1 cellular context compared by ENCODE assay signal in genomic region chr15:90306560-90306959, GRCh38.
TF ChIP-seq lines count a peak whose summit lies in the region.

No MANE protein-coding gene starts in this region.

TF ChIP-seq in GM12878, 131 proteins besides CTCF, POLR2A, EP300 and RAD21:
- TF ChIP-seq SREBF1 (IDR thresholded peaks at IDR 0.05; ENCODE audit: low read length) = no peak
- no peak for TF ChIP-seq ZBTB33 (IDR thresholded peaks at IDR 0.05)
- peak; percentile 66 for TF ChIP-seq JUNB (IDR thresholded peaks at IDR 0.05)
- peak; percentile 63 for TF ChIP-seq EED (IDR thresholded peaks at IDR 0.05; ENCODE audit: low read depth)
- no peak for TF ChIP-seq MXI1 (IDR thresholded peaks at IDR 0.05; ENCODE audit: low read depth, low read length)
- TF ChIP-seq SPI1 (IDR thresholded peaks at IDR 0.05; ENCODE audit: borderline replicate concordance, insufficient read depth, low read depth, low read length) = peak; percentile 61; the same call in 1 of the 2 replicates
- 0 out of 2 replicates have a peak, but pooled peaks have one; percentile 62 for TF ChIP-seq CBFB (IDR thresholded peaks at IDR 0.05; ENCODE audit: low read depth)
- peak; percentile 52; the same call in 1 of the 2 replicates for TF ChIP-seq NBN (IDR thresholded peaks at IDR 0.05)
- peak; percentile 50; the same call in 1 of the 2 replicates for TF ChIP-seq MTA2 (IDR thresholded peaks at IDR 0.05; ENCODE audit: low read depth)
- peak; percentile 61; the same call in 1 of the 2 replicates for TF ChIP-seq BCL11A (IDR thresholded peaks at IDR 0.05; ENCODE audit: low read depth, low read length)
- 0 out of 2 replicates have a peak, but pooled peaks have one; percentile 11 for TF ChIP-seq TCF7 (IDR thresholded peaks at IDR 0.05; ENCODE audit: borderline replicate concordance)
- TF ChIP-seq ZBTB11 (CRISPR knock-in tag; IDR thresholded peaks at IDR 0.05) = no peak
- peak; percentile 61; the same call in 1 of the 2 replicates for TF ChIP-seq NR2F1 (conservative IDR thresholded peaks at IDR 0.05)
- 0 out of 2 replicates have a peak, but pooled peaks have one; percentile 14 for TF ChIP-seq MEF2A (IDR thresholded peaks at IDR 0.05; ENCODE audit: insufficient read depth, low read depth, low read length)
- peak; percentile 61; the same call in 1 of the 2 replicates for TF ChIP-seq FOXM1 (IDR thresholded peaks at IDR 0.05; ENCODE audit: low read depth, low read length)
- peak; percentile 81 for TF ChIP-seq RUNX3 (IDR thresholded peaks at IDR 0.05; ENCODE audit: low read length)
- TF ChIP-seq ATF7 (IDR thresholded peaks at IDR 0.05; ENCODE audit: low read depth) = peak; percentile 52; the same call in 1 of the 2 replicates
- TF ChIP-seq POU2F2 (IDR thresholded peaks at IDR 0.05; ENCODE audit: borderline replicate concordance, low read depth, low read length) = peak; percentile 26; the same call in 1 of the 3 replicates
- TF ChIP-seq SMC3 (IDR thresholded peaks at IDR 0.05; ENCODE audit: borderline replicate concordance, low read length) = 0 out of 2 replicates have a peak, but pooled peaks have one; percentile 3
- TF ChIP-seq NFIC (IDR thresholded peaks at IDR 0.05; ENCODE audit: low read depth, low read length) = peak; percentile 75
- TF ChIP-seq MEF2B (IDR thresholded peaks at IDR 0.05; ENCODE audit: partially characterized antibody, poor library complexity, severe bottlenecking) = no peak
- TF ChIP-seq TAF1 (IDR thresholded peaks at IDR 0.05; ENCODE audit: borderline replicate concordance, low read depth, low read length) = 0 out of 2 replicates have a peak, but pooled peaks have one; percentile 37
- TF ChIP-seq SRF (IDR thresholded peaks at IDR 0.05; ENCODE audit: low read depth in 2 of 2, low read length in 2 of 2) = no peak
- TF ChIP-seq USF2 (IDR thresholded peaks at IDR 0.05; ENCODE audit: borderline replicate concordance, low read depth, low read length) = no peak
- peak; percentile 48; the same call in 1 of the 2 replicates for TF ChIP-seq RELB (IDR thresholded peaks at IDR 0.05; ENCODE audit: low read depth)
- TF ChIP-seq PRDM15 (CRISPR knock-in tag; IDR thresholded peaks at IDR 0.05) = no peak
- no peak for TF ChIP-seq NR2C2 (IDR thresholded peaks at IDR 0.05; ENCODE audit: borderline replicate concordance, control insufficient read depth, insufficient read length, low read depth)
- peak; percentile 34; the same call in 1 of the 2 replicates for TF ChIP-seq CREB1 (IDR thresholded peaks at IDR 0.05; ENCODE audit: low read depth)
- TF ChIP-seq RFX5 (IDR thresholded peaks at IDR 0.05; ENCODE audit: low read depth, low read length) = no peak
- TF ChIP-seq BHLHE40 (IDR thresholded peaks at IDR 0.05; ENCODE audit: borderline replicate concordance in 1 of 2, low read depth in 2 of 2, low read length in 1 of 2) = peak in 1 of 2 experiments; percentile 11; a peak in 1 of 4 replicates
- peak; percentile 47; the same call in 1 of the 2 replicates for TF ChIP-seq DPF2 (IDR thresholded peaks at IDR 0.05)
- peak; percentile 66 for TF ChIP-seq CREM (IDR thresholded peaks at IDR 0.05; ENCODE audit: low read depth)
- 0 out of 2 replicates have a peak, but pooled peaks have one; percentile 6 for TF ChIP-seq TCF3 (IDR thresholded peaks at IDR 0.05; ENCODE audit: borderline replicate concordance, insufficient read depth, low read depth, low read length)
- peak; percentile 58 for TF ChIP-seq IKZF1 (conservative IDR thresholded peaks at IDR 0.05)
- peak in 1 of 2 experiments; percentile 45; a peak in 1 of 3 replicates for TF ChIP-seq EGR1 (IDR thresholded peaks at IDR 0.05; ENCODE audit: borderline replicate concordance in 1 of 2, low read depth in 2 of 2, low read length in 2 of 2)
- 0 out of 2 replicates have a peak, but pooled peaks have one; percentile 34 for TF ChIP-seq ZBED1 (IDR thresholded peaks at IDR 0.05; ENCODE audit: borderline replicate concordance)
- peak; percentile 52; the same call in 1 of the 2 replicates for TF ChIP-seq YY1 (IDR thresholded peaks at IDR 0.05; ENCODE audit: low read depth, low read length)
- TF ChIP-seq SKIL (IDR thresholded peaks at IDR 0.05; ENCODE audit: low read depth, poor library complexity, severe bottlenecking) = peak; percentile 15
- peak; percentile 48 to 53; a peak in 2 of 4 replicates for TF ChIP-seq IKZF2 (IDR thresholded peaks at IDR 0.05)
- TF ChIP-seq MLLT1 (IDR thresholded peaks at IDR 0.05) = 0 out of 2 replicates have a peak, but pooled peaks have one; percentile 28
- peak; percentile 17 for TF ChIP-seq SP1 (IDR thresholded peaks at IDR 0.05; ENCODE audit: low read depth, low read length)
